17 cellular contexts compared by ENCODE assay signal in the genomic region with DNA sequence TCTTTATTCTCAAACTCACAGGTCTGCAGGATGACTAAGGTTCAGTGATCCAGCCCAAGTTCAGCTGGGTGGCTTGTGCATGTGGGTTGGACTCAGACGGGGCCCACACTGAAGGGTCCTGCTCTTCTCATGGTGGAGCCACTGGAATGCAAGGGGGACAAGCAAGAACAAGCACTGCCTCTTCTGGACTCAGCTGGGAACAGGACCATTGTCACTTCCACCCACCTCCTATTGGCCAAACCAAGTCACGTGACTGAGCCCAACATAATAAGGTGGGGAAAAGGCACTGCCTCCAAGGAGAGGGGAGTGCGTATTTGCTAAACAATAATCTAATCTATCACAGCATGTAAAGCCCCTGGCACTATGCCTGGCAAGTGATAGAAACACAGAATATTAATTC.
DNase-seq lines count a peak whose midpoint lies in the region; ATAC-seq and TF ChIP-seq lines count a peak whose summit lies in the region.
"Had no signal": no experiment of that assay in that cellular context is flagged by ENCODE, and none has a peak within 500 bp of the region (broad histone marks: within the 10 kb centered on the region; RNA-seq: fewer than 3 reads in every experiment).

No MANE protein-coding gene starts in this region.

- H3K4me3 Mint-ChIP-seq in GM23338 (no peak overlapping the region), neural progenitor cell (no peak overlapping the region)
- H3K4me3 Mint-ChIP-seq: T-helper 2 cell treated with Interferon-gamma antibody and Interleukin-4, amounts not matched to agents 5 μg/mL and 100 μg/mL, for 36 hours had no signal

- no peak overlapping the region for H3K27ac Mint-ChIP-seq in GM23338
- H3K27ac Mint-ChIP-seq in neural progenitor cell, result no peak overlapping the region
- H3K27ac Mint-ChIP-seq: T-helper 2 cell treated with Interferon-gamma antibody and Interleukin-4, amounts not matched to agents 5 μg/mL and 100 μg/mL, for 36 hours had no signal

- DNase-seq in NCI-H1417 (lab: John Stamatoyannopoulos, UW) (peak in 2 of 3 experiments; percentile 7 to 9), NCI-H1417 treated with DMSO at 0.1 percent for 48 hours (lab: John Stamatoyannopoulos, UW) (no peak), GM23338 (ENCODE audit: low spot score) (no peak), OCI-LY7 (ENCODE audit: low spot score) (peak; percentile 10), neural progenitor cell (ENCODE audit: low spot score) (no peak), heart left ventricle (no peak)
- no peak for DNase-seq in activated CD8-positive, alpha-beta memory T cell treated with anti-CD3 and anti-CD28 coated beads, Interleukin-2, amount 50 U/mL, for 4 hours
- DNase-seq: C1 segment of cervical spinal cord, Kasumi-1, NCI-H1436 treated with DMSO at 0.1 percent for 48 hours, NCI-H345, SHP77 treated with DMSO at 0.1 percent for 48 hours had no signal

- intact Hi-C loops in OCI-LY7 (cut with micrococcal nuclease; ENCODE audit: unreplicated experiment) (no loop called here), heart left ventricle (cut with DNase I) (no loop called here)

- H3K36me3 ChIP-seq in GM23338 (ENCODE audit: insufficient read depth), result no peaks in the 10 kb centered on the region
- H3K36me3 ChIP-seq in OCI-LY7 (ENCODE audit: insufficient read depth, low read length), result no peaks in the 10 kb centered on the region
- H3K36me3 ChIP-seq in neural progenitor cell, result no peaks in the 10 kb centered on the region
- H3K36me3 ChIP-seq in heart left ventricle, result no peaks in the 10 kb centered on the region
- H3K36me3 ChIP-seq: HAP-1 had no signal

- no peaks in the 10 kb centered on the region for H3K79me2 ChIP-seq in GM23338 (replicated peaks; ENCODE audit: insufficient read depth)
- no peaks in the 10 kb centered on the region for H3K79me2 ChIP-seq in OCI-LY7 (ENCODE audit: insufficient read depth, low read depth, low read length)
- H3K79me2 ChIP-seq in neural progenitor cell (ENCODE audit: low read depth), result no peaks in the 10 kb centered on the region

- H3K4me3 ChIP-seq in GM23338, result no peak overlapping the region
- H3K4me3 ChIP-seq in OCI-LY7 (ENCODE audit: low read depth, low read length, poor library complexity, severe bottlenecking), result no peak overlapping the region
- H3K4me3 ChIP-seq in neural progenitor cell, result no peak overlapping the region
- no peak overlapping the region for H3K4me3 ChIP-seq in heart left ventricle
- H3K4me3 ChIP-seq: HAP-1 had no signal

- no peaks in the 10 kb centered on the region for H3K27me3 ChIP-seq in GM23338 (ENCODE audit: insufficient read depth)
- H3K27me3 ChIP-seq in neural progenitor cell, result peaks cover 6% of the 10 kb centered on the region
- H3K27me3 ChIP-seq in heart left ventricle, result peaks cover 0 to 47% (median 6%) of the 10 kb centered on the region in 9 donors

- H3K9ac ChIP-seq in neural progenitor cell, result no peak overlapping the region

- H3K9me2 ChIP-seq in GM23338 (ENCODE audit: insufficient read depth) (peaks cover 5% of the 10 kb centered on the region; the same call in 1 of the 2 replicates), OCI-LY7 (ENCODE audit: insufficient read depth, low read length) (no peaks in the 10 kb centered on the region)

- TF ChIP-seq POLR2A in heart left ventricle (IDR thresholded peaks at IDR 0.05), result no peak

- H3K36me3 Mint-ChIP-seq in GM23338 (ENCODE audit: low read depth) (no peaks in the 10 kb centered on the region), neural progenitor cell (no peaks in the 10 kb centered on the region)

- ATAC-seq in GM23338 (no peak), HG03196 (IDR thresholded peaks at IDR 0.05; ENCODE audit: unreplicated experiment) (no peak), heart left ventricle (no peak)

- no TSS peak for BruUV-seq in OCI-LY7 (replicated peaks; lab: Mats Ljungman, UMichigan)

- H3K9me3 ChIP-seq in OCI-LY7 (ENCODE audit: low read length) (no peaks in the 10 kb centered on the region), neural progenitor cell (ENCODE audit: low read depth) (no peaks in the 10 kb centered on the region), heart left ventricle (no peaks in the 10 kb centered on the region)
- H3K9me3 ChIP-seq: HAP-1 had no signal

- H3F3A ChIP-seq in GM23338 (replicated peaks; ENCODE audit: low read depth) (no peaks in the 10 kb centered on the region), neural progenitor cell (ENCODE audit: low read depth) (no peaks in the 10 kb centered on the region)

- WGBS in heart left ventricle, 4 donors, result 75 to 80% (median 79%) methylated on average over 3 of the region's 3 CpGs

- H3K9me3 Mint-ChIP-seq in GM23338 (no peaks in the 10 kb centered on the region; the same call in 2 of the 3 replicates), neural progenitor cell (peaks cover 3% of the 10 kb centered on the region)
- H3K9me3 Mint-ChIP-seq: T-helper 2 cell treated with Interferon-gamma antibody and Interleukin-4, amounts not matched to agents 5 μg/mL and 100 μg/mL, for 36 hours had no signal

- H3K4me2 ChIP-seq in GM23338 (peak overlapping the region; percentile 57; the same call in 1 of the 2 replicates), OCI-LY7 (ENCODE audit: low read length) (no peak overlapping the region), neural progenitor cell (peak overlapping the region; percentile 41)

- no peaks in the 10 kb centered on the region for H4K20me1 ChIP-seq in GM23338 (replicated peaks; ENCODE audit: insufficient read depth)
- H4K20me1 ChIP-seq in OCI-LY7 (ENCODE audit: insufficient read depth, low read length), result no peaks in the 10 kb centered on the region
- H4K20me1 ChIP-seq in neural progenitor cell (ENCODE audit: low read depth), result peaks cover 16% of the 10 kb centered on the region

- peaks cover 12% of the 10 kb centered on the region for H3K4me1 ChIP-seq in GM23338 (ENCODE audit: insufficient read depth)
- no peaks in the 10 kb centered on the region for H3K4me1 ChIP-seq in OCI-LY7 (ENCODE audit: insufficient read depth, low read length, poor library complexity, severe bottlenecking)
- peaks cover 13% of the 10 kb centered on the region for H3K4me1 ChIP-seq in neural progenitor cell
- H3K4me1 ChIP-seq in heart left ventricle, result no peaks in the 10 kb centered on the region
- H3K4me1 ChIP-seq: HAP-1 had no signal

- POLR2A ChIA-PET in OCI-LY7 (lab: Charles Lee), result no interaction called here

- H3K4me1 Mint-ChIP-seq in GM23338 (peaks cover 22% of the 10 kb centered on the region), neural progenitor cell (peaks cover 31% of the 10 kb centered on the region)

- H2AFZ ChIP-seq in GM23338, result peak overlapping the region; percentile 72; the same call in 1 of the 2 replicates
- H2AFZ ChIP-seq in OCI-LY7 (ENCODE audit: low read length), result no peak overlapping the region
- H2AFZ ChIP-seq in neural progenitor cell (replicated peaks), result no peak overlapping the region

- no peak for TF ChIP-seq CTCF in GM23338 (conservative IDR thresholded peaks at IDR 0.05; ENCODE audit: low read depth in 2 of 2)
- TF ChIP-seq CTCF in OCI-LY7 (conservative IDR thresholded peaks at IDR 0.05; ENCODE audit: low read length), result no peak
- no peak for TF ChIP-seq CTCF in neural progenitor cell (IDR thresholded peaks at IDR 0.05)
- TF ChIP-seq CTCF in heart left ventricle (IDR thresholded peaks at IDR 0.05), result no peak

- no peak overlapping the region for H3K27ac ChIP-seq in GM23338 (ENCODE audit: low read depth)
- no peak overlapping the region for H3K27ac ChIP-seq in OCI-LY7 (ENCODE audit: low read depth, low read length, poor library complexity, severe bottlenecking)
- H3K27ac ChIP-seq in neural progenitor cell, result no peak overlapping the region
- no peak overlapping the region for H3K27ac ChIP-seq in heart left ventricle
- H3K27ac ChIP-seq: 22Rv1, HL-60 had no signal

- CTCF ChIA-PET in OCI-LY7 (lab: Charles Lee; ENCODE audit: unreplicated experiment), result no interaction called here

- H3K27me3 Mint-ChIP-seq in GM23338 (ENCODE audit: insufficient read depth, low read depth, poor library complexity) (peaks cover 4% of the 10 kb centered on the region), neural progenitor cell (ENCODE audit: insufficient read depth, low read depth) (peaks cover 24% of the 10 kb centered on the region)

TF ChIP-seq in GM23338, 12 proteins besides CTCF, POLR2A, EP300 and RAD21 (continues in another document):
- no peak for TF ChIP-seq JUNB (IDR thresholded peaks at IDR 0.05; ENCODE audit: unreplicated experiment)
- TF ChIP-seq, protein P1, sequence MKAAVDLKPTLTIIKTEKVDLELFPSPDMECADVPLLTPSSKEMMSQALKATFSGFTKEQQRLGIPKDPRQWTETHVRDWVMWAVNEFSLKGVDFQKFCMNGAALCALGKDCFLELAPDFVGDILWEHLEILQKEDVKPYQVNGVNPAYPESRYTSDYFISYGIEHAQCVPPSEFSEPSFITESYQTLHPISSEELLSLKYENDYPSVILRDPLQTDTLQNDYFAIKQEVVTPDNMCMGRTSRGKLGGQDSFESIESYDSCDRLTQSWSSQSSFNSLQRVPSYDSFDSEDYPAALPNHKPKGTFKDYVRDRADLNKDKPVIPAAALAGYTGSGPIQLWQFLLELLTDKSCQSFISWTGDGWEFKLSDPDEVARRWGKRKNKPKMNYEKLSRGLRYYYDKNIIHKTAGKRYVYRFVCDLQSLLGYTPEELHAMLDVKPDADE (IDR thresholded peaks at IDR 0.05), result no peak

Comparison
In these comparisons a context has a peak if more than half of its experiments do, and no peak if none do; other contexts are left out.
1. DNase-seq: peak in NCI-H1417 (2 of 3) and OCI-LY7 (single experiment); none in NCI-H1417 treated with DMSO at 0.1 percent for 48 hours (single experiment), GM23338 (single experiment), neural progenitor cell (single experiment), activated CD8-positive, alpha-beta memory T cell treated with anti-CD3 and anti-CD28 coated beads, Interleukin-2, amount 50 U/mL, for 4 hours (single experiment) and heart left ventricle (0 of 5).